Comparison of ENCODE assay signal across 11 cellular contexts in genomic region chr12:65740506-65740872, GRCh38.
DNase-seq lines count a peak whose midpoint lies in the region; ATAC-seq and TF ChIP-seq lines count a peak whose summit lies in the region.
"Had no signal": no experiment of that assay in that cellular context is flagged by ENCODE, and none has a peak within 500 bp of the region (broad histone marks: within the 10 kb centered on the region; RNA-seq: fewer than 3 reads in every experiment).

No MANE protein-coding gene starts in this region.

- dilution Hi-C loops in IMR-90 (cut with HindIII; ENCODE audit: low sequenced_read_pairs, unreplicated experiment): no loop called here

- no peak overlapping the region for H3K27ac Mint-ChIP-seq in neural crest cell (ENCODE audit: unreplicated experiment)

- H3K79me1 ChIP-seq in IMR-90 (ENCODE audit: low read depth in 1 of 2, low read length in 2 of 2): peaks cover 0 to 19% of the 10 kb centered on the region in 2 experiments; a peak in 2 of 4 replicates

- H3K4ac ChIP-seq in IMR-90 (ENCODE audit: low read depth, low read length): peak overlapping the region; percentile 54

- no peaks in the 10 kb centered on the region for H3K9me3 ChIP-seq in IMR-90 (ENCODE audit: control insufficient read depth, insufficient read depth, low read length)

- WGBS in IMR-90 (ENCODE audit: extremely low coverage in 2 of 2, insufficient read length in 1 of 2), 2 experiments: 20% methylated on average over 1 of the region's 1 CpG; no CpG with 5 or more reads in 1 of the 2 experiments

- no peaks in the 10 kb centered on the region for H3K36me3 Mint-ChIP-seq in neural crest cell (ENCODE audit: low read depth)

- no peaks in the 10 kb centered on the region for H3K36me3 ChIP-seq in IMR-90 (ENCODE audit: control insufficient read depth, insufficient read depth, low read length)

- H4K5ac ChIP-seq in IMR-90 (ENCODE audit: low read depth, low read length): peak overlapping the region; percentile 17; the same call in 1 of the 2 replicates

- no peak overlapping the region for H3K56ac ChIP-seq in IMR-90 (ENCODE audit: extremely low read depth, insufficient read depth, low read length)

- no peak overlapping the region for H2BK5ac ChIP-seq in IMR-90 (ENCODE audit: low read depth, low read length, poor library complexity, severe bottlenecking)

- no peak for ATAC-seq in IMR-90 (ENCODE audit: low read depth)
- ATAC-seq in HG03135 (IDR thresholded peaks at IDR 0.05; ENCODE audit: unreplicated experiment): no peak
- no peak for ATAC-seq in HG02981 (IDR thresholded peaks at IDR 0.05; ENCODE audit: unreplicated experiment)

- H3K4me1 Mint-ChIP-seq in neural crest cell: peaks cover 14% of the 10 kb centered on the region

- POLR2A ChIA-PET in IMR-90 (lab: Charles Lee; ENCODE audit: unreplicated experiment): no interaction called here

- no TSS peak for BruUV-seq in IMR-90 (replicated peaks; lab: Mats Ljungman, UMichigan)

- in situ Hi-C loops in IMR-90 (cut with MboI; ENCODE audit: low sequenced_read_pairs): no loop called here

- H2BK15ac ChIP-seq in IMR-90 (ENCODE audit: low read depth, low read length): peak overlapping the region; percentile 37; the same call in 1 of the 3 replicates

- peak overlapping the region; percentile 71 for H2BK120ac ChIP-seq in IMR-90 (ENCODE audit: low read depth, low read length)

- peak overlapping the region; percentile 35 to 49 for H4K8ac ChIP-seq in IMR-90 (ENCODE audit: low read depth in 2 of 2, low read length in 2 of 2)

- H3K27ac ChIP-seq in IMR-90 (ENCODE audit: insufficient read depth, low read length): peak overlapping the region; percentile 24; the same call in 1 of the 2 replicates

- peak overlapping the region; percentile 100 for H2AFZ ChIP-seq in IMR-90 (replicated peaks; ENCODE audit: low read length, poor library complexity)

- no peak overlapping the region for H3K9ac ChIP-seq in IMR-90 (ENCODE audit: low read depth, low read length)

- no peak for TF ChIP-seq POLR2A in IMR-90 (IDR thresholded peaks at IDR 0.05; ENCODE audit: low read depth, low read length)

- H2AK5ac ChIP-seq in IMR-90 (ENCODE audit: low read depth, low read length): peak overlapping the region; percentile 74; the same call in 1 of the 2 replicates

- peak overlapping the region; percentile 75 for H3K14ac ChIP-seq in IMR-90 (replicated peaks; ENCODE audit: low read depth, low read length)

- H2BK20ac ChIP-seq in IMR-90 (ENCODE audit: low read depth, low read length): peak overlapping the region; percentile 69; the same call in 1 of the 2 replicates

- H3K9me1 ChIP-seq in IMR-90 (ENCODE audit: insufficient read depth, low read length): no peaks in the 10 kb centered on the region

- no peak for TF ChIP-seq RAD21 in IMR-90 (IDR thresholded peaks at IDR 0.05; ENCODE audit: low read length)

- H3K4me3 ChIP-seq in IMR-90 (ENCODE audit: insufficient read depth, low read depth, low read length) (no peak overlapping the region; the same call in 1 of the 2 replicates), choroid plexus epithelial cell (ENCODE audit: low read depth, low read length) (peak overlapping the region; percentile 79)

- peak; percentile 22 for DNase-seq in ELR (ENCODE audit: low read depth)
- DNase-seq in IMR-90: no peak
- peak; percentile 50 for DNase-seq in choroid plexus epithelial cell (ENCODE audit: low read depth)
- no peak for DNase-seq in neural crest cell (ENCODE audit: low read depth, low spot score)
- no peak for DNase-seq in NCI-H1694 treated with DMSO at 0.1 percent for 48 hours (lab: John Stamatoyannopoulos, UW)
- no peak for DNase-seq in NCI-H2029 (lab: John Stamatoyannopoulos, UW)
- DNase-seq: activated gamma-delta T cell, GOT3, NCI-H1092 treated with DMSO at 0.1 percent for 48 hours had no signal

- intact Hi-C loops in IMR-90 (cut with micrococcal nuclease): loop anchor here (2.0 to 10.0 kb wide), 4 partner anchors 138 to 436 kb away; no protein-coding TSS in a partner anchor

- no peak for TF ChIP-seq CTCF in IMR-90 (conservative IDR thresholded peaks at IDR 0.05; ENCODE audit: low read depth, low read length)
- TF ChIP-seq CTCF in choroid plexus epithelial cell (conservative IDR thresholded peaks at IDR 0.05; ENCODE audit: low read depth, low read length): no peak
- TF ChIP-seq CTCF in neural crest cell (conservative IDR thresholded peaks at IDR 0.05): no peak

- H3K27me3 ChIP-seq in IMR-90 (ENCODE audit: control insufficient read depth, insufficient read depth, low read length): no peaks in the 10 kb centered on the region

- H3K4me2 ChIP-seq in IMR-90 (ENCODE audit: low read depth, low read length): peak overlapping the region; percentile 93

- peaks cover 2% of the 10 kb centered on the region; the same call in 1 of the 2 replicates for H3K4me1 ChIP-seq in IMR-90 (ENCODE audit: control insufficient read depth, insufficient read depth, low read length)

- H4K20me1 ChIP-seq in IMR-90 (ENCODE audit: insufficient read depth, low read length): no peaks in the 10 kb centered on the region

- peaks cover 12% of the 10 kb centered on the region for H3K27me3 Mint-ChIP-seq in neural crest cell (ENCODE audit: low read depth)

- CTCF ChIA-PET in IMR-90 (lab: Yijun Ruan, JAX): no interaction called here

- peak overlapping the region; percentile 92 for H3K4me3 Mint-ChIP-seq in neural crest cell

- peak overlapping the region; percentile 67 for H3K23ac ChIP-seq in IMR-90 (ENCODE audit: low read depth, low read length)

- peak overlapping the region; percentile 35; the same call in 1 of the 2 replicates for H4K91ac ChIP-seq in IMR-90 (ENCODE audit: insufficient read depth, low read depth, low read length)

- no peak overlapping the region for H3K18ac ChIP-seq in IMR-90 (ENCODE audit: low read depth, low read length)

- peak overlapping the region; percentile 83 for H2AK9ac ChIP-seq in IMR-90 (replicated peaks; ENCODE audit: low read depth, low read length, poor library complexity)

- H3K9me3 Mint-ChIP-seq in neural crest cell: no peaks in the 10 kb centered on the region

TF ChIP-seq in IMR-90, 13 proteins besides CTCF, POLR2A, EP300 and RAD21:
- TF ChIP-seq SMC3 (IDR thresholded peaks at IDR 0.05; ENCODE audit: low read depth, low read length) (no peak), NFE2L2 (IDR thresholded peaks at IDR 0.05; ENCODE audit: low read depth, low read length) (no peak), MAZ (IDR thresholded peaks at IDR 0.05; ENCODE audit: borderline replicate concordance, low read depth, low read length) (no peak), CEBPB (IDR thresholded peaks at IDR 0.05; ENCODE audit: low read depth, low read length) (no peak), CHD1 (IDR thresholded peaks at IDR 0.05; ENCODE audit: low read depth, low read length) (no peak), BHLHE40 (IDR thresholded peaks at IDR 0.05; ENCODE audit: low read depth, low read length) (no peak), FOS (IDR thresholded peaks at IDR 0.05; ENCODE audit: low read depth, low read length) (no peak), RFX5 (IDR thresholded peaks at IDR 0.05; ENCODE audit: low read depth, low read length) (no peak)
- TF ChIP-seq, protein P1, sequence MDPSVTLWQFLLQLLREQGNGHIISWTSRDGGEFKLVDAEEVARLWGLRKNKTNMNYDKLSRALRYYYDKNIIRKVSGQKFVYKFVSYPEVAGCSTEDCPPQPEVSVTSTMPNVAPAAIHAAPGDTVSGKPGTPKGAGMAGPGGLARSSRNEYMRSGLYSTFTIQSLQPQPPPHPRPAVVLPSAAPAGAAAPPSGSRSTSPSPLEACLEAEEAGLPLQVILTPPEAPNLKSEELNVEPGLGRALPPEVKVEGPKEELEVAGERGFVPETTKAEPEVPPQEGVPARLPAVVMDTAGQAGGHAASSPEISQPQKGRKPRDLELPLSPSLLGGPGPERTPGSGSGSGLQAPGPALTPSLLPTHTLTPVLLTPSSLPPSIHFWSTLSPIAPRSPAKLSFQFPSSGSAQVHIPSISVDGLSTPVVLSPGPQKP (IDR thresholded peaks at IDR 0.05; ENCODE audit: borderline replicate concordance, low read depth, low read length): no peak

Comparison
In these comparisons a context has a peak if more than half of its experiments do, and no peak if none do; other contexts are left out.
1. DNase-seq: peak in ELR (single experiment) and choroid plexus epithelial cell (single experiment); none in IMR-90 (single experiment), neural crest cell (single experiment), NCI-H1694 treated with DMSO at 0.1 percent for 48 hours (single experiment) and NCI-H2029 (single experiment).